In the genomic region with DNA sequence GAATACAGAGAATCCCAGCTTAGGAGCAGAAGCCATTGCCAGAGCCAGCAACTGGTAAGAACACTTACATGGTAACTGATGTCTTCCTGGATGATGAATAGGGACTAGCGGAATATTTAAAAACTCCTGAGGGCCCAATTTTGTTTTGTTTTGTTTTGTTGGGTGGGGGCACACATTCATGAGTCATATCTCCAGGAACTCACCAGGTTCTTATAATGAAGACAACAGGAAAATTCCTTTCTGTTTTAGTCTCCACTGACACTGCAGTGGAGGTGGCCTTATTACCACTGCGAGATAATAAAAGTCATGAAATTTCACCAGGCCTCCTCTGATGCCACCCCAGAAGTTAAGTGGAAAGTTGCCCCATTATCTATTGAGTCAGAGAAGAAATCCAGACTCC, we compare ENCODE assay signal across 1 cellular context.
TF ChIP-seq lines count a peak whose summit lies in the region.

No MANE protein-coding gene starts in this region.

TF ChIP-seq in HEK293, 187 proteins besides CTCF, POLR2A, EP300 and RAD21 (continued from another document):
- TF ChIP-seq ZNF341 (tag by site-specific recombination; IDR thresholded peaks at IDR 0.05; ENCODE audit: low read depth) (no peak), ZNF777 (tag by site-specific recombination; IDR thresholded peaks at IDR 0.05; ENCODE audit: borderline replicate concordance) (no peak), ZNF785 (tag by site-specific recombination; IDR thresholded peaks at IDR 0.05) (no peak), ZNF660 (tag by site-specific recombination; IDR thresholded peaks at IDR 0.05) (no peak), ZNF560 (tag by site-specific recombination; IDR thresholded peaks at IDR 0.05; ENCODE audit: borderline replicate concordance) (no peak)
- TF ChIP-seq, protein P1, sequence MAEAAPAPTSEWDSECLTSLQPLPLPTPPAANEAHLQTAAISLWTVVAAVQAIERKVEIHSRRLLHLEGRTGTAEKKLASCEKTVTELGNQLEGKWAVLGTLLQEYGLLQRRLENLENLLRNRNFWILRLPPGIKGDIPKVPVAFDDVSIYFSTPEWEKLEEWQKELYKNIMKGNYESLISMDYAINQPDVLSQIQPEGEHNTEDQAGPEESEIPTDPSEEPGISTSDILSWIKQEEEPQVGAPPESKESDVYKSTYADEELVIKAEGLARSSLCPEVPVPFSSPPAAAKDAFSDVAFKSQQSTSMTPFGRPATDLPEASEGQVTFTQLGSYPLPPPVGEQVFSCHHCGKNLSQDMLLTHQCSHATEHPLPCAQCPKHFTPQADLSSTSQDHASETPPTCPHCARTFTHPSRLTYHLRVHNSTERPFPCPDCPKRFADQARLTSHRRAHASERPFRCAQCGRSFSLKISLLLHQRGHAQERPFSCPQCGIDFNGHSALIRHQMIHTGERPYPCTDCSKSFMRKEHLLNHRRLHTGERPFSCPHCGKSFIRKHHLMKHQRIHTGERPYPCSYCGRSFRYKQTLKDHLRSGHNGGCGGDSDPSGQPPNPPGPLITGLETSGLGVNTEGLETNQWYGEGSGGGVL (tag by site-specific recombination; IDR thresholded peaks at IDR 0.05): peak; percentile 14; the same call in 1 of the 2 replicates
- TF ChIP-seq, protein P2, sequence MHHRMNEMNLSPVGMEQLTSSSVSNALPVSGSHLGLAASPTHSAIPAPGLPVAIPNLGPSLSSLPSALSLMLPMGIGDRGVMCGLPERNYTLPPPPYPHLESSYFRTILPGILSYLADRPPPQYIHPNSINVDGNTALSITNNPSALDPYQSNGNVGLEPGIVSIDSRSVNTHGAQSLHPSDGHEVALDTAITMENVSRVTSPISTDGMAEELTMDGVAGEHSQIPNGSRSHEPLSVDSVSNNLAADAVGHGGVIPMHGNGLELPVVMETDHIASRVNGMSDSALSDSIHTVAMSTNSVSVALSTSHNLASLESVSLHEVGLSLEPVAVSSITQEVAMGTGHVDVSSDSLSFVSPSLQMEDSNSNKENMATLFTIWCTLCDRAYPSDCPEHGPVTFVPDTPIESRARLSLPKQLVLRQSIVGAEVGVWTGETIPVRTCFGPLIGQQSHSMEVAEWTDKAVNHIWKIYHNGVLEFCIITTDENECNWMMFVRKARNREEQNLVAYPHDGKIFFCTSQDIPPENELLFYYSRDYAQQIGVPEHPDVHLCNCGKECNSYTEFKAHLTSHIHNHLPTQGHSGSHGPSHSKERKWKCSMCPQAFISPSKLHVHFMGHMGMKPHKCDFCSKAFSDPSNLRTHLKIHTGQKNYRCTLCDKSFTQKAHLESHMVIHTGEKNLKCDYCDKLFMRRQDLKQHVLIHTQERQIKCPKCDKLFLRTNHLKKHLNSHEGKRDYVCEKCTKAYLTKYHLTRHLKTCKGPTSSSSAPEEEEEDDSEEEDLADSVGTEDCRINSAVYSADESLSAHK (tag by site-specific recombination; IDR thresholded peaks at IDR 0.05): no peak
- TF ChIP-seq, protein P3, sequence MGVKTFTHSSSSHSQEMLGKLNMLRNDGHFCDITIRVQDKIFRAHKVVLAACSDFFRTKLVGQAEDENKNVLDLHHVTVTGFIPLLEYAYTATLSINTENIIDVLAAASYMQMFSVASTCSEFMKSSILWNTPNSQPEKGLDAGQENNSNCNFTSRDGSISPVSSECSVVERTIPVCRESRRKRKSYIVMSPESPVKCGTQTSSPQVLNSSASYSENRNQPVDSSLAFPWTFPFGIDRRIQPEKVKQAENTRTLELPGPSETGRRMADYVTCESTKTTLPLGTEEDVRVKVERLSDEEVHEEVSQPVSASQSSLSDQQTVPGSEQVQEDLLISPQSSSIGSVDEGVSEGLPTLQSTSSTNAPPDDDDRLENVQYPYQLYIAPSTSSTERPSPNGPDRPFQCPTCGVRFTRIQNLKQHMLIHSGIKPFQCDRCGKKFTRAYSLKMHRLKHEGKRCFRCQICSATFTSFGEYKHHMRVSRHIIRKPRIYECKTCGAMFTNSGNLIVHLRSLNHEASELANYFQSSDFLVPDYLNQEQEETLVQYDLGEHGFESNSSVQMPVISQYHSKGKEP (tag by site-specific recombination; IDR thresholded peaks at IDR 0.05): no peak
